ENCODE assay signal across 1 cellular context in the genomic region with DNA sequence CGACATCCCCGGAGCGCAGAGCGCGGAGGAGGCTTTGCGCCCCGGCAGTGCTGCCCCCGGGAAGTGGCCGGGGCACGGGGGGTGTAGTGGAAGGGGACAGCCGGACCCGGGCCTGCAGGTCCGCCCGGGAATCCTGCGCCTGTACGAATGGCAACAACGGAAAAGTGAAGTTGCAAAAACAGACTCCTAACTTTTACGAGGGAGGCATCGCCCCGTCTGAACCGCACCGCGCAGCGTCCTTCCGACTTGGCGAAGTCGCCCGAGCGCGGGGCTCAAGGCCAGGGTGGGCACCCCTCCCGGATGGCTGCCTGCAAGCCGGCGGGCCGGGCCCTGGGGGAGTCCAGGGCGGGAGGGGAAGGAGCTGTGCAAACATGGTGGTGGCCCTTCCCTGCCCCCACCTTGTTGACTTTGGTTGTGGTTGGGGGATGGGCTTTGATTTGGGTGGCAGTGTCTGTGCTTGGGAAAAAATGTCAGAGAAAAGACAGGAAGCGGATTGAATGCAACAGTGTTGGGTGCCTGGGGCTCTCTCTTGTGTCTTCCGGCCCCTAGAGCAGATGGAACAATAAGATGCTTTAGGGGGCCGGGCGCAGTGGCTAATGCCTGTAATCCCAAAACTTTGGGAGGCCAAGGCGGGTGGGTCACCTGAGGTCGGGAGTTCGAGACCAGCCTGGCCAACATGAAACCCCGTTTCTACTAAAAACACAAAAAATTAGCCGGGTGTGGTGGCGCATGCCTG.
A peak's percentile ranks its signal among the peaks of the same experiment; 100 is the strongest.
TF ChIP-seq lines count a peak whose summit lies in the region.

No MANE protein-coding gene starts in this region.

TF ChIP-seq in HEK293, 187 proteins besides CTCF, POLR2A, EP300 and RAD21 (continued from another document):
- TF ChIP-seq ZNF366 (tag by site-specific recombination; conservative IDR thresholded peaks at IDR 0.05), result no peak
- TF ChIP-seq ZNF623 (tag by site-specific recombination; IDR thresholded peaks at IDR 0.05), result no peak
- TF ChIP-seq, protein P1, sequence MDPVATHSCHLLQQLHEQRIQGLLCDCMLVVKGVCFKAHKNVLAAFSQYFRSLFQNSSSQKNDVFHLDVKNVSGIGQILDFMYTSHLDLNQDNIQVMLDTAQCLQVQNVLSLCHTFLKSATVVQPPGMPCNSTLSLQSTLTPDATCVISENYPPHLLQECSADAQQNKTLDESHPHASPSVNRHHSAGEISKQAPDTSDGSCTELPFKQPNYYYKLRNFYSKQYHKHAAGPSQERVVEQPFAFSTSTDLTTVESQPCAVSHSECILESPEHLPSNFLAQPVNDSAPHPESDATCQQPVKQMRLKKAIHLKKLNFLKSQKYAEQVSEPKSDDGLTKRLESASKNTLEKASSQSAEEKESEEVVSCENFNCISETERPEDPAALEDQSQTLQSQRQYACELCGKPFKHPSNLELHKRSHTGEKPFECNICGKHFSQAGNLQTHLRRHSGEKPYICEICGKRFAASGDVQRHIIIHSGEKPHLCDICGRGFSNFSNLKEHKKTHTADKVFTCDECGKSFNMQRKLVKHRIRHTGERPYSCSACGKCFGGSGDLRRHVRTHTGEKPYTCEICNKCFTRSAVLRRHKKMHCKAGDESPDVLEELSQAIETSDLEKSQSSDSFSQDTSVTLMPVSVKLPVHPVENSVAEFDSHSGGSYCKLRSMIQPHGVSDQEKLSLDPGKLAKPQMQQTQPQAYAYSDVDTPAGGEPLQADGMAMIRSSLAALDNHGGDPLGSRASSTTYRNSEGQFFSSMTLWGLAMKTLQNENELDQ (tag by site-specific recombination; IDR thresholded peaks at IDR 0.05; ENCODE audit: low read depth), result no peak
- no peak for TF ChIP-seq ZNF776 (tag by site-specific recombination; IDR thresholded peaks at IDR 0.05; ENCODE audit: borderline replicate concordance)
- TF ChIP-seq GLI4 (tag by site-specific recombination; IDR thresholded peaks at IDR 0.05), result no peak
- TF ChIP-seq YY1 (tag by site-specific recombination; IDR thresholded peaks at IDR 0.05), result 0 out of 2 replicates have a peak, but pooled peaks have one; percentile 5
- peak; percentile 36; the same call in 1 of the 2 replicates for TF ChIP-seq SP7 (tag by site-specific recombination; IDR thresholded peaks at IDR 0.05)
- TF ChIP-seq KLF10 (tag by site-specific recombination; IDR thresholded peaks at IDR 0.05), result no peak
- peak; percentile 23; the same call in 1 of the 2 replicates for TF ChIP-seq ZNF629 (tag by site-specific recombination; IDR thresholded peaks at IDR 0.05)
- TF ChIP-seq ZNF747 (tag by site-specific recombination; IDR thresholded peaks at IDR 0.05), result no peak
- TF ChIP-seq ZNF791 (tag by site-specific recombination; IDR thresholded peaks at IDR 0.05), result no peak
- TF ChIP-seq, protein P2, sequence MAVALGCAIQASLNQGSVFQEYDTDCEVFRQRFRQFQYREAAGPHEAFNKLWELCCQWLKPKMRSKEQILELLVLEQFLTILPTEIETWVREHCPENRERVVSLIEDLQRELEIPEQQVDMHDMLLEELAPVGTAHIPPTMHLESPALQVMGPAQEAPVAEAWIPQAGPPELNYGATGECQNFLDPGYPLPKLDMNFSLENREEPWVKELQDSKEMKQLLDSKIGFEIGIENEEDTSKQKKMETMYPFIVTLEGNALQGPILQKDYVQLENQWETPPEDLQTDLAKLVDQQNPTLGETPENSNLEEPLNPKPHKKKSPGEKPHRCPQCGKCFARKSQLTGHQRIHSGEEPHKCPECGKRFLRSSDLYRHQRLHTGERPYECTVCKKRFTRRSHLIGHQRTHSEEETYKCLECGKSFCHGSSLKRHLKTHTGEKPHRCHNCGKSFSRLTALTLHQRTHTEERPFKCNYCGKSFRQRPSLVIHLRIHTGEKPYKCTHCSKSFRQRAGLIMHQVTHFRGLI (tag by site-specific recombination; IDR thresholded peaks at IDR 0.05), result no peak
- peak; percentile 48 for TF ChIP-seq ZNF561 (tag by site-specific recombination; IDR thresholded peaks at IDR 0.05; ENCODE audit: borderline replicate concordance)
- no peak for TF ChIP-seq ZNF423 (tag by site-specific recombination; IDR thresholded peaks at IDR 0.05)
- no peak for TF ChIP-seq ZSCAN23 (tag by site-specific recombination; IDR thresholded peaks at IDR 0.05)
- TF ChIP-seq ZNF10 (tag by site-specific recombination; IDR thresholded peaks at IDR 0.05), result no peak
- TF ChIP-seq ZNF501 (tag by site-specific recombination; IDR thresholded peaks at IDR 0.05), result 0 out of 2 replicates have a peak, but pooled peaks have one; percentile 35
- TF ChIP-seq GLIS2 (tag by site-specific recombination; IDR thresholded peaks at IDR 0.05), result peak; percentile 84
- TF ChIP-seq, protein P3, sequence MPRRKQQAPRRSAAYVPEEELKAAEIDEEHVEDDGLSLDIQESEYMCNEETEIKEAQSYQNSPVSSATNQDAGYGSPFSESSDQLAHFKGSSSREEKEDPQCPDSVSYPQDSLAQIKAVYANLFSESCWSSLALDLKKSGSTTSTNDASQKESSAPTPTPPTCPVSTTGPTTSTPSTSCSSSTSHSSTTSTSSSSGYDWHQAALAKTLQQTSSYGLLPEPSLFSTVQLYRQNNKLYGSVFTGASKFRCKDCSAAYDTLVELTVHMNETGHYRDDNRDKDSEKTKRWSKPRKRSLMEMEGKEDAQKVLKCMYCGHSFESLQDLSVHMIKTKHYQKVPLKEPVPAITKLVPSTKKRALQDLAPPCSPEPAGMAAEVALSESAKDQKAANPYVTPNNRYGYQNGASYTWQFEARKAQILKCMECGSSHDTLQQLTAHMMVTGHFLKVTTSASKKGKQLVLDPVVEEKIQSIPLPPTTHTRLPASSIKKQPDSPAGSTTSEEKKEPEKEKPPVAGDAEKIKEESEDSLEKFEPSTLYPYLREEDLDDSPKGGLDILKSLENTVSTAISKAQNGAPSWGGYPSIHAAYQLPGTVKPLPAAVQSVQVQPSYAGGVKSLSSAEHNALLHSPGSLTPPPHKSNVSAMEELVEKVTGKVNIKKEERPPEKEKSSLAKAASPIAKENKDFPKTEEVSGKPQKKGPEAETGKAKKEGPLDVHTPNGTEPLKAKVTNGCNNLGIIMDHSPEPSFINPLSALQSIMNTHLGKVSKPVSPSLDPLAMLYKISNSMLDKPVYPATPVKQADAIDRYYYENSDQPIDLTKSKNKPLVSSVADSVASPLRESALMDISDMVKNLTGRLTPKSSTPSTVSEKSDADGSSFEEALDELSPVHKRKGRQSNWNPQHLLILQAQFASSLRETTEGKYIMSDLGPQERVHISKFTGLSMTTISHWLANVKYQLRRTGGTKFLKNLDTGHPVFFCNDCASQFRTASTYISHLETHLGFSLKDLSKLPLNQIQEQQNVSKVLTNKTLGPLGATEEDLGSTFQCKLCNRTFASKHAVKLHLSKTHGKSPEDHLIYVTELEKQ (tag by site-specific recombination; IDR thresholded peaks at IDR 0.05; ENCODE audit: borderline replicate concordance), result no peak
